In the genomic region with DNA sequence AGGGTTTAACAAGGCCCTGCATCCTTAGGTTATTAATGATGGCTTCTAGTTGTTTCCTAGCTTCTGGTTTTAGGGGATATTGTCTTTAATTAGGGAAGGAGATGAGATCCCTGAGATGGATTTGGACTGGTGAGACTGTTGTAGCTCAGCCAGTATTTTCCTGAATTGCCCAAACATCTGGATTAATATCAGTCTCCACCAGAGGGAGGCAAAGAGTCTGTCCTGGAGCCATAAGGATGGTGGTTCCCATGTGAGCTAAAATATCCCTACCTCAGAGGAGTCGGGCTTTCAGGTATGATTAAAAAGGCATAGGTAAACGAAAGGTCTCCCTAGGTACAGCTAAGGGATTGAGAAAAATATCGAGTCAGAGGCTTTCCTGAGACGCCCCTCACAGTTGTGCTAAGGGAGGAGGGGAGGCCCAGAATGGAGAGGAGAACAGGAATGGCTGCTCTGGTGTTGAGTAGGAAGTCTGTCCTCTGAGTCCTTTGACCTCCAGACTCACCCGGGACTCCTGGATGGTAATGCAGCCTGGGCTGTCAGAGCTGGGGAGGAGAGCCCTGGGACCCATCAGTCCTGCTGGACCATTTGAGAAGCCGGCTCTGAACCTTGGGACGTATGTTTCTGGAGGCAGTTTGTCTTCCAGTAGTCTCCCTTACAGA, we compare ENCODE assay signal across 7 cellular contexts.
A peak's percentile ranks its signal among the peaks of the same experiment; 100 is the strongest.
DNase-seq lines count a peak whose midpoint lies in the region; ATAC-seq and TF ChIP-seq lines count a peak whose summit lies in the region.
"Not testable (repeated sequence)": the region's sequence is repeated elsewhere in the genome, so short reads cannot be mapped to it uniquely, and the experiment has no call there.

No MANE protein-coding gene starts in this region.

- ATAC-seq in GM23338 = peak; percentile 87
- ATAC-seq in activated CD4-positive, alpha-beta T cell treated with anti-CD3 and anti-CD28 coated beads for 36 hours = peak; percentile 55
- ATAC-seq in body of pancreas = peak; percentile 59
- ATAC-seq in left cardiac atrium = peak; percentile 27 to 51
- peak; percentile 85 to 87 (median 86) for ATAC-seq in right lobe of liver
- peak; percentile 23 for ATAC-seq in stimulated activated naive CD8-positive, alpha-beta T cell treated with anti-CD3 and anti-CD28 coated beads, Interleukin-15, Interleukin-2, amounts not matched to agents 100 U/mL and 50 U/mL, for 24 hours

- CTCF ChIA-PET in PC-9 (lab: Charles Lee); activated CD4-positive, alpha-beta T cell treated with anti-CD3 and anti-CD28 coated beads for 36 hours (lab: Charles Lee): not testable (repeated sequence)

- not testable (repeated sequence) for H3F3A ChIP-seq in GM23338 (replicated peaks; ENCODE audit: low read depth); PC-9 (ENCODE audit: insufficient read depth, low read depth)

- H3K27ac Mint-ChIP-seq in GM23338; activated CD4-positive, alpha-beta T cell treated with anti-CD3 and anti-CD28 coated beads for 36 hours: not testable (repeated sequence)

- H3K4me1 Mint-ChIP-seq in GM23338; activated CD4-positive, alpha-beta T cell treated with anti-CD3 and anti-CD28 coated beads for 36 hours: not testable (repeated sequence)

- H3K36me3 ChIP-seq in GM23338 (ENCODE audit: insufficient read depth); PC-9 (ENCODE audit: low read depth); body of pancreas (replicated peaks in 1 of 2; ENCODE audit: insufficient read depth in 1 of 2, low read depth in 2 of 2); right lobe of liver: not testable (repeated sequence)

- POLR2A ChIA-PET in PC-9 (lab: Charles Lee; ENCODE audit: unreplicated experiment); activated CD4-positive, alpha-beta T cell treated with anti-CD3 and anti-CD28 coated beads for 36 hours (lab: Charles Lee): not testable (repeated sequence)

- not testable (repeated sequence) for H3K9me3 Mint-ChIP-seq in GM23338; activated CD4-positive, alpha-beta T cell treated with anti-CD3 and anti-CD28 coated beads for 36 hours (ENCODE audit: low read depth)

- TSS peak; percentile 36 for BruUV-seq in PC-9 (replicated peaks; lab: Mats Ljungman, UMichigan)

- not testable (repeated sequence) for H3K9me3 ChIP-seq in PC-9 (ENCODE audit: insufficient read depth, low read depth); body of pancreas; right lobe of liver

- not testable (repeated sequence) for H3K9me2 ChIP-seq in GM23338 (ENCODE audit: insufficient read depth); PC-9 (ENCODE audit: insufficient read depth)

- not testable (repeated sequence) for H3K4me3 ChIP-seq in GM23338, PC-9, body of pancreas, right lobe of liver

- not testable (repeated sequence) for DNase-seq in GM23338 (ENCODE audit: low spot score); PC-9; activated CD4-positive, alpha-beta T cell treated with anti-CD3 and anti-CD28 coated beads for 36 hours; body of pancreas; left cardiac atrium; right lobe of liver; stimulated activated naive CD8-positive, alpha-beta T cell treated with anti-CD3 and anti-CD28 coated beads, Interleukin-15, Interleukin-2, amounts not matched to agents 100 U/mL and 50 U/mL, for 24 hours

- H3K36me3 Mint-ChIP-seq in GM23338 (ENCODE audit: low read depth); activated CD4-positive, alpha-beta T cell treated with anti-CD3 and anti-CD28 coated beads for 36 hours (ENCODE audit: low read depth): not testable (repeated sequence)

- not testable (repeated sequence) for TF ChIP-seq CTCF in GM23338 (conservative IDR thresholded peaks at IDR 0.05; ENCODE audit: low read depth in 2 of 2); PC-9 (conservative IDR thresholded peaks at IDR 0.05); body of pancreas (IDR thresholded peaks at IDR 0.05); right lobe of liver (IDR thresholded peaks at IDR 0.05)

- intact Hi-C loops in PC-9 (cut with micrococcal nuclease; ENCODE audit: unreplicated experiment); activated CD4-positive, alpha-beta T cell treated with anti-CD3 and anti-CD28 coated beads for 36 hours (cut with DNase I, micrococcal nuclease); body of pancreas (cut with DNase I); left cardiac atrium (cut with DNase I); right lobe of liver (cut with DNase I): not testable (repeated sequence)

- not testable (repeated sequence) for H3K27ac ChIP-seq in GM23338 (ENCODE audit: low read depth); PC-9; body of pancreas; right lobe of liver

- not testable (repeated sequence) for H3K4me1 ChIP-seq in GM23338 (ENCODE audit: insufficient read depth); PC-9 (replicated peaks; ENCODE audit: insufficient read depth); body of pancreas; right lobe of liver

- H3K27me3 Mint-ChIP-seq in GM23338 (ENCODE audit: insufficient read depth, low read depth, poor library complexity); activated CD4-positive, alpha-beta T cell treated with anti-CD3 and anti-CD28 coated beads for 36 hours: not testable (repeated sequence)

- not testable (repeated sequence) for H3K4me2 ChIP-seq in GM23338, PC-9

- H3K27me3 ChIP-seq in GM23338 (ENCODE audit: insufficient read depth); PC-9 (ENCODE audit: insufficient read depth, low read depth); body of pancreas; right lobe of liver: not testable (repeated sequence)

- not testable (repeated sequence) for H2AFZ ChIP-seq in GM23338, PC-9

- no CpG with 5 or more reads among the region's 7 CpGs for WGBS in body of pancreas, 2 donors
- WGBS in right lobe of liver (ENCODE audit: insufficient coverage, low coverage, low lambda C conversion rate, missing lambda C conversion rate) = no CpG with 5 or more reads among the region's 7 CpGs

- not testable (repeated sequence) for H3K79me2 ChIP-seq in GM23338 (replicated peaks; ENCODE audit: insufficient read depth); PC-9 (ENCODE audit: low read depth)

- not testable (repeated sequence) for H3K4me3 Mint-ChIP-seq in GM23338; activated CD4-positive, alpha-beta T cell treated with anti-CD3 and anti-CD28 coated beads for 36 hours

- H4K20me1 ChIP-seq in GM23338 (replicated peaks; ENCODE audit: insufficient read depth); PC-9 (ENCODE audit: insufficient read depth): not testable (repeated sequence)

- TF ChIP-seq POLR2A in body of pancreas (IDR thresholded peaks at IDR 0.05); right lobe of liver (IDR thresholded peaks at IDR 0.05): not testable (repeated sequence)

Comparison
In these comparisons a context has a peak if more than half of its experiments do, and no peak if none do; other contexts are left out.
1. ATAC-seq: peak in every context shown above with its lines; median percentile 87 in GM23338; 86 in right lobe of liver; 59 in body of pancreas; 55 in activated CD4-positive, alpha-beta T cell treated with anti-CD3 and anti-CD28 coated beads for 36 hours; 39 in left cardiac atrium; 23 in stimulated activated naive CD8-positive, alpha-beta T cell treated with anti-CD3 and anti-CD28 coated beads, Interleukin-15, Interleukin-2, amounts not matched to agents 100 U/mL and 50 U/mL, for 24 hours.